ENCODE assay signal across 19 cellular contexts in genomic region chr6:52827073-52827783, GRCh38. TPM values are rescaled to one million over a fixed set of nuclear protein-coding genes. Genes with fewer than 3 reads are reported as not detected.
"Had no signal": no experiment of that assay in that cellular context is flagged by ENCODE, and none has a peak within 500 bp of the region (broad histone marks: within the 10 kb centered on the region; RNA-seq: fewer than 3 reads in every experiment).

No MANE protein-coding gene starts in this region.

RNA-seq across cellular contexts. Expression of gene GSTA5, which starts 13.4 kb away (rescaled TPM):
- total RNA-seq: colonic mucosa, dermis microvascular lymphatic vessel endothelial cell, endodermal cell, esophagus mucosa, esophagus squamous epithelium, gastrocnemius medialis, glomerular endothelial cell, heart right ventricle, kidney, left colon, left lung, left ventricle myocardium superior, lower leg skin, lower lobe of right lung, lung microvascular endothelial cell, mesenteric fat pad, mesothelial cell of epicardium, mucosa of descending colon, myocyte had no signal
- polyA plus RNA-seq: heart right ventricle had no signal

RNA-seq across cellular contexts. Expression of gene GSTA1, which starts 23.6 kb away (rescaled TPM):
- total RNA-seq: dermis microvascular lymphatic vessel endothelial cell, glomerular endothelial cell, heart right ventricle, left ventricle myocardium superior, lung microvascular endothelial cell, mesothelial cell of epicardium, myocyte had no signal
- polyA plus RNA-seq: heart right ventricle had no signal
